Comparison of ENCODE assay signal across 19 cellular contexts in genomic region chr2:33377048-33377447, GRCh38.
DNase-seq lines count a peak whose midpoint lies in the region; TF ChIP-seq lines count a peak whose summit lies in the region.
"Had no signal": no experiment of that assay in that cellular context is flagged by ENCODE, and none has a peak within 500 bp of the region (broad histone marks: within the 10 kb centered on the region; RNA-seq: fewer than 3 reads in every experiment).

No MANE protein-coding gene starts in this region.

- no peaks in the 10 kb centered on the region for H3K79me2 ChIP-seq in osteoblast (ENCODE audit: insufficient read depth, low read length)

- DNase-seq in AG08395 (ENCODE audit: low spot score): peak; percentile 12
- DNase-seq in LHCN-M2 (ENCODE audit: low read depth): peak; percentile 66
- DNase-seq in fibroblast of villous mesenchyme (ENCODE audit: low read depth): peak; percentile 42
- DNase-seq in osteoblast (ENCODE audit: insufficient read length, low spot score, missing footprints): peak; percentile 80
- DNase-seq in NCI-H2227 treated with DMSO at 0.1 percent for 48 hours (lab: John Stamatoyannopoulos, UW): no peak
- no peak for DNase-seq in superior temporal gyrus (ENCODE audit: extremely low spot score)
- no peak for DNase-seq in activated CD8-positive, alpha-beta memory T cell treated with anti-CD3 and anti-CD28 coated beads, Interleukin-2, amount 50 U/mL, for 4 hours
- no peak for DNase-seq in activated T-cell treated with anti-CD3 and anti-CD28 coated beads, Interleukin-2, amount 50 U/mL, for 1 hour
- DNase-seq: activated gamma-delta T cell; dermis blood vessel endothelial cell; foreskin fibroblast; hypothalamus; NCI-H1417; NK-92 treated with Interleukin-12 subunit alpha and Interleukin-12 subunit beta, amount 100 ng/mL, for 24 hours; stimulated activated CD4-positive, alpha-beta T cell treated with anti-CD3 and anti-CD28 coated beads, Interleukin-4, amount 100 ng/mL, for 24 hours; stimulated activated naive CD8-positive, alpha-beta T cell treated with anti-CD3 and anti-CD28 coated beads, Interleukin-15, Interleukin-2, amounts not matched to agents 100 U/mL and 50 U/mL, for 24 hours had no signal

- H3K4me3 ChIP-seq in fibroblast of villous mesenchyme (ENCODE audit: low read depth, low read length) (no peak overlapping the region), osteoblast (ENCODE audit: insufficient read depth, low read length) (no peak overlapping the region)
- H3K4me3 ChIP-seq: BLaER1 treated with 17β-estradiol and CSF1 and Interleukin-3, amounts not matched to agents 10 nM and 100 nM; cardiac muscle cell; lung had no signal

- H3K4me2 ChIP-seq in osteoblast (ENCODE audit: insufficient read depth, low read length): no peak overlapping the region
- H3K4me2 ChIP-seq: BLaER1 treated with 17β-estradiol and CSF1 and Interleukin-3, amounts not matched to agents 10 nM and 100 nM had no signal

- H2AFZ ChIP-seq in osteoblast (ENCODE audit: low read length): no peak overlapping the region

- no peaks in the 10 kb centered on the region for H3K27me3 ChIP-seq in osteoblast (ENCODE audit: insufficient read depth, low read length)
- H3K27me3 ChIP-seq: BLaER1 treated with 17β-estradiol and CSF1 and Interleukin-3, amounts not matched to agents 10 nM and 100 nM; cardiac muscle cell had no signal

- no peak overlapping the region for H3K27ac ChIP-seq in osteoblast (ENCODE audit: low read depth, low read length)
- H3K27ac ChIP-seq: BLaER1 treated with 17β-estradiol and CSF1 and Interleukin-3, amounts not matched to agents 10 nM and 100 nM; cardiac muscle cell had no signal

- TF ChIP-seq CTCF in fibroblast of villous mesenchyme (IDR thresholded peaks at IDR 0.05; ENCODE audit: insufficient read depth, low read depth, low read length): no peak
- TF ChIP-seq CTCF in osteoblast (IDR thresholded peaks at IDR 0.05; ENCODE audit: extremely low read depth, low read depth, low read length): no peak

- peaks cover 7% of the 10 kb centered on the region for H3K36me3 ChIP-seq in osteoblast (ENCODE audit: insufficient read depth, low read length)
- H3K36me3 ChIP-seq: BLaER1 treated with 17β-estradiol and CSF1 and Interleukin-3, amounts not matched to agents 10 nM and 100 nM; cardiac muscle cell had no signal

- H3K4me1 ChIP-seq in osteoblast (ENCODE audit: insufficient read depth, low read length): peaks cover 32% of the 10 kb centered on the region
- H3K4me1 ChIP-seq: BLaER1 treated with 17β-estradiol and CSF1 and Interleukin-3, amounts not matched to agents 10 nM and 100 nM had no signal

- no peaks in the 10 kb centered on the region for H3K9me3 ChIP-seq in osteoblast (ENCODE audit: low read depth, low read length)
- H3K9me3 ChIP-seq: BLaER1 treated with 17β-estradiol and CSF1 and Interleukin-3, amounts not matched to agents 10 nM and 100 nM had no signal

- no peaks in the 10 kb centered on the region for H4K20me1 ChIP-seq in osteoblast (ENCODE audit: insufficient read depth, low read length)
- H4K20me1 ChIP-seq: BLaER1 treated with 17β-estradiol and CSF1 and Interleukin-3, amounts not matched to agents 10 nM and 100 nM had no signal

Comparison
In these comparisons a context has a peak if more than half of its experiments do, and no peak if none do; other contexts are left out.
1. DNase-seq: peak in AG08395 (single experiment), LHCN-M2 (single experiment), fibroblast of villous mesenchyme (single experiment) and osteoblast (single experiment); none in NCI-H2227 treated with DMSO at 0.1 percent for 48 hours (single experiment), superior temporal gyrus (single experiment), activated CD8-positive, alpha-beta memory T cell treated with anti-CD3 and anti-CD28 coated beads, Interleukin-2, amount 50 U/mL, for 4 hours (single experiment) and activated T-cell treated with anti-CD3 and anti-CD28 coated beads, Interleukin-2, amount 50 U/mL, for 1 hour (single experiment).